ENCODE assay signal across 17 cellular contexts in genomic region chr12:81143057-81143456, GRCh38.
A peak's percentile ranks its signal among the peaks of the same experiment; 100 is the strongest.
DNase-seq lines count a peak whose midpoint lies in the region; ATAC-seq, FAIRE-seq and TF ChIP-seq lines count a peak whose summit lies in the region.
"Had no signal": no experiment of that assay in that cellular context is flagged by ENCODE, and none has a peak within 500 bp of the region (broad histone marks: within the 10 kb centered on the region; RNA-seq: fewer than 3 reads in every experiment).

No MANE protein-coding gene starts in this region.

- ATAC-seq in lung (ENCODE audit: insufficient read depth, low FRiP score) (peak; percentile 82), HG02678 (IDR thresholded peaks at IDR 0.05; ENCODE audit: unreplicated experiment) (no peak), GM18517 (IDR thresholded peaks at IDR 0.05; ENCODE audit: unreplicated experiment) (no peak)
- ATAC-seq: A549, GM23338 had no signal

- H3K4me2 ChIP-seq in hepatocyte: no peak overlapping the region
- H3K4me2 ChIP-seq: A549, GM23338 had no signal

- intact Hi-C loops in Caco-2 (cut with micrococcal nuclease; ENCODE audit: unreplicated experiment): loop anchor here (2.0 to 5.0 kb wide), 3 partner anchors 62 to 239 kb away; partner anchors contain the start of gene LIN7A

- peaks cover 5% of the 10 kb centered on the region for H3K36me3 Mint-ChIP-seq in Caco-2 (ENCODE audit: insufficient read depth, unreplicated experiment)
- H3K36me3 Mint-ChIP-seq: CD14-positive monocyte had no signal

- H3K9me2 ChIP-seq in hepatocyte (replicated peaks; ENCODE audit: insufficient read depth): no peaks in the 10 kb centered on the region

- DNase-seq in Caco-2: peak; percentile 60 to 73
- DNase-seq in LNCaP clone FGC (ENCODE audit: low read depth): peak; percentile 97
- peak; percentile 40 for DNase-seq in hepatocyte (ENCODE audit: low spot score)
- DNase-seq in lung (ENCODE audit: low spot score): peak; percentile 31
- no peak for DNase-seq in HTR-8/SVneo (ENCODE audit: insufficient read length, low spot score)
- DNase-seq in COR-L47 (lab: John Stamatoyannopoulos, UW): no peak
- DNase-seq: KG1, NCI-H1092 treated with DMSO at 0.1 percent for 48 hours, NCI-H1694 treated with DMSO at 0.1 percent for 48 hours, NCI-H446 treated with DMSO at 0.1 percent for 48 hours, Peyer's patch, SHP77 treated with DMSO at 0.1 percent for 48 hours had no signal

- H3K9me3 Mint-ChIP-seq in Caco-2 (ENCODE audit: unreplicated experiment): no peaks in the 10 kb centered on the region
- H3K9me3 Mint-ChIP-seq: CD14-positive monocyte, GM23338 had no signal

- H3K27me3 ChIP-seq in Caco-2 (replicated peaks; ENCODE audit: control insufficient read depth, insufficient read depth, low read length): no peaks in the 10 kb centered on the region
- H3K27me3 ChIP-seq in hepatocyte: no peaks in the 10 kb centered on the region
- H3K27me3 ChIP-seq in lung (ENCODE audit: control insufficient read depth, insufficient read depth): no peaks in the 10 kb centered on the region
- H3K27me3 ChIP-seq: Peyer's patch had no signal

- 37% methylated on average over 5 of the region's 5 CpGs for WGBS in hepatocyte (ENCODE audit: low lambda C conversion rate, missing lambda C conversion rate)
- 51 to 79% methylated on average over 5 of the region's 5 CpGs for WGBS in lung, 2 donors

- no peak overlapping the region for H3K27ac Mint-ChIP-seq in Caco-2 (ENCODE audit: unreplicated experiment)
- H3K27ac Mint-ChIP-seq: CD14-positive monocyte, GM23338 had no signal

- CTCF ChIA-PET in Caco-2 (lab: Charles Lee): no interaction called here

- TF ChIP-seq CTCF in Caco-2 (IDR thresholded peaks at IDR 0.05; ENCODE audit: insufficient read depth in 1 of 2, low read depth in 1 of 2, low read length in 1 of 2, severe bottlenecking in 1 of 2, unreplicated experiment in 1 of 2) (no peak), LNCaP clone FGC (IDR thresholded peaks at IDR 0.05; ENCODE audit: control insufficient read depth, extremely low read depth, insufficient read depth) (no peak), hepatocyte (IDR thresholded peaks at IDR 0.05; ENCODE audit: poor library complexity) (no peak), lung (IDR thresholded peaks at IDR 0.05; ENCODE audit: control extremely low read depth, extremely low read depth) (no peak)

- POLR2A ChIA-PET in Caco-2 (lab: Charles Lee): no interaction called here

- H3K4me3 ChIP-seq in Caco-2 (ENCODE audit: low read depth, low read length): no peak overlapping the region
- no peak overlapping the region for H3K4me3 ChIP-seq in LNCaP clone FGC (ENCODE audit: low read depth, low read length)
- H3K4me3 ChIP-seq in hepatocyte: no peak overlapping the region
- no peak overlapping the region for H3K4me3 ChIP-seq in lung
- H3K4me3 ChIP-seq: A549, GM23338, Peyer's patch had no signal

- H4K20me1 ChIP-seq in hepatocyte (ENCODE audit: insufficient read depth, poor library complexity, severe bottlenecking): no peaks in the 10 kb centered on the region

- no peaks in the 10 kb centered on the region for H3K27me3 Mint-ChIP-seq in Caco-2 (ENCODE audit: insufficient read depth, unreplicated experiment)

- no TSS peak for BruUV-seq in Caco-2 (replicated peaks; lab: Mats Ljungman, UMichigan)

- no peaks in the 10 kb centered on the region for H3K79me2 ChIP-seq in hepatocyte

- peaks cover 29% of the 10 kb centered on the region for H3K4me1 Mint-ChIP-seq in Caco-2 (ENCODE audit: low read depth, unreplicated experiment)
- H3K4me1 Mint-ChIP-seq: CD14-positive monocyte, GM23338 had no signal

- H3K9me3 ChIP-seq in Caco-2: no peaks in the 10 kb centered on the region
- no peaks in the 10 kb centered on the region for H3K9me3 ChIP-seq in hepatocyte (ENCODE audit: low read depth)
- H3K9me3 ChIP-seq in lung (ENCODE audit: control insufficient read depth in 2 of 2, insufficient read depth in 1 of 2, low read length in 1 of 2): no peaks in the 10 kb centered on the region
- H3K9me3 ChIP-seq: A549, Peyer's patch had no signal

- no peak overlapping the region for H2AFZ ChIP-seq in hepatocyte
- H2AFZ ChIP-seq: GM23338 had no signal

- H3K4me1 ChIP-seq in Caco-2 (peaks cover 69% of the 10 kb centered on the region), hepatocyte (ENCODE audit: insufficient read depth) (no peaks in the 10 kb centered on the region), lung (ENCODE audit: control insufficient read depth in 2 of 2, insufficient read depth in 2 of 2, low read length in 2 of 2) (peaks cover 0 to 3% of the 10 kb centered on the region in 2 donors)
- H3K4me1 ChIP-seq: A549, Peyer's patch had no signal

- H3K4me3 Mint-ChIP-seq in Caco-2 (ENCODE audit: unreplicated experiment): no peak overlapping the region
- H3K4me3 Mint-ChIP-seq: CD14-positive monocyte, GM23338 had no signal

- FAIRE-seq in HTR-8/SVneo (lab: Jason Lieb, UNC): no peak
- FAIRE-seq: A549 had no signal

- H3K27ac ChIP-seq in hepatocyte (no peak overlapping the region), lung (ENCODE audit: low read depth in 1 of 2, low read length in 1 of 2) (no peak overlapping the region)
- H3K27ac ChIP-seq: A549, Peyer's patch had no signal

- no peaks in the 10 kb centered on the region for H3K36me3 ChIP-seq in Caco-2 (ENCODE audit: control insufficient read depth, insufficient read depth, low read length)
- no peaks in the 10 kb centered on the region for H3K36me3 ChIP-seq in hepatocyte (replicated peaks; ENCODE audit: insufficient read depth, low read depth)
- no peaks in the 10 kb centered on the region for H3K36me3 ChIP-seq in lung (ENCODE audit: control insufficient read depth in 2 of 2, insufficient read depth in 2 of 2, low read length in 2 of 2)
- H3K36me3 ChIP-seq: Peyer's patch had no signal

Comparison
In these comparisons a context has a peak if more than half of its experiments do, and no peak if none do; other contexts are left out.
1. DNase-seq: peak in Caco-2 (2 of 2), LNCaP clone FGC (single experiment), hepatocyte (single experiment) and lung (single experiment); none in HTR-8/SVneo (single experiment) and COR-L47 (single experiment).